In the genomic region with DNA sequence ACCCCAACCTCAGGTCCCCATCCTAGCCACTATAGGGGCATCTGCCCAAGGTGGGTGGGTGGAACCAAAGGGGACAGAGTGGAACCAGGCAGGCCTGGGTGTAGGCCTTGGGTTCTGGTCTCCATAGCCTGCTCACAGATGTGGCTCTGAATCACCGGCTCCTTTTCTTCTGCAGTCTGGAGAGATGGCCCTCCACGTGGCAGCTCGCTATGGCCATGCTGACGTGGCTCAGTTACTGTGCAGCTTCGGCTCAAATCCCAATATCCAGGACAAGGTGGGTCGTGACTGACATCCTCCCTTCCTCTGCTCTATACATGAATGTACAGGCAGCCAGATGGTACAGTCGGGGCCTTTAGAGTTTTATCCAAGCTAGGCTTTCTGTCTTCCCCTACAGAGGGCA, we compare ENCODE assay signal across 20 cellular contexts.
"Had no signal": no experiment of that assay in that cellular context is flagged by ENCODE, and none has a peak within 500 bp of the region (broad histone marks: within the 10 kb centered on the region; RNA-seq: fewer than 3 reads in every experiment).

No MANE protein-coding gene starts in this region.

- H3K27me3 ChIP-seq: SJSA1 had no signal

- DNase-seq: Kasumi-1, MM.1S, NCI-H1092 treated with DMSO at 0.1 percent for 48 hours, NCI-H1436 treated with DMSO at 0.1 percent for 48 hours, NCI-H1694, NCI-H187 treated with DMSO at 0.1 percent for 48 hours, NCI-H2029 treated with DMSO at 0.1 percent for 48 hours, NCI-H2171 treated with DMSO at 0.1 percent for 48 hours, NCI-H524, NCI-H526 treated with DMSO at 0.1 percent for 48 hours, NCI-H774, Right ventricle myocardium superior, RPMI8226, SIG-M5 had no signal

- H3K27ac ChIP-seq: HL-60, KMS-11, SJSA1, SK-N-MC had no signal

- H3K4me3 Mint-ChIP-seq: IgD-negative memory B cell had no signal

- H3K4me1 Mint-ChIP-seq: IgD-negative memory B cell had no signal

- H3K9me3 ChIP-seq: SJSA1 had no signal

- H3K4me3 ChIP-seq: K562, SJSA1, SK-N-MC had no signal

- H3K27ac Mint-ChIP-seq: IgD-negative memory B cell had no signal

- ATAC-seq: K562 had no signal

- H3K36me3 Mint-ChIP-seq: IgD-negative memory B cell had no signal
